ENCODE assay signal across 15 cellular contexts in the genomic region with DNA sequence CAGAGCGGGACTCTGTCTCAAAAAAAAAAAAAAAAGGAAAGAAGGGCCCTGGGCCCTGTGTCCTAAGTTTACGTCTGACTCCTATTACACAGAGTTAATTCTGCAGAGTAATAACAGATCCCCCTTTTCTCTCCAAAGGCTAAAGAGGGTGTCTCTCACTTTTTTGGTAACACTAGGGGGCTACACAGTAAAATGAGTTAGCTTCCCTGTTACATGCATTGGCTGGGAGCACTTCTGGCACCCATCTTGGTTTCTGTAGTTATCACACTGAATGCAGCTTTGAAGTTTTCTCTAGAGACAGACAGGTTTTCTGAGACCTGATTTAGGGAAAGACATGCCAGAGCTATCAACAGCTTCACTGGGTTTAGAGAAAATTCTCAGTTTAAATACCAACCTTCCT.
"Had no signal": no experiment of that assay in that cellular context is flagged by ENCODE, and none has a peak within 500 bp of the region (broad histone marks: within the 10 kb centered on the region; RNA-seq: fewer than 3 reads in every experiment).

No MANE protein-coding gene starts in this region.

- H3K27me3 Mint-ChIP-seq: activated naive CD8-positive, alpha-beta T cell treated with anti-CD3 and anti-CD28 coated beads, Interleukin-2, amount 50 U/mL, for 24 hours; naive thymus-derived CD4-positive, alpha-beta T cell; progenitor cell of endocrine pancreas had no signal

- H3K9me3 Mint-ChIP-seq: activated naive CD8-positive, alpha-beta T cell treated with anti-CD3 and anti-CD28 coated beads, Interleukin-2, amount 50 U/mL, for 24 hours; activated T-helper 1 cell treated with anti-CD3 and anti-CD28 coated beads, Interleukin-12 subunit alpha, Interleukin-12 subunit beta, Interleukin-2, Interleukin-4 antibody, amounts not matched to agents 30 ng/mL and 10 ng/mL and 1 ng/mL, durations not matched to agents 14 hours and 24 hours and 36 hours; naive thymus-derived CD4-positive, alpha-beta T cell had no signal

- DNase-seq: activated CD4-positive, alpha-beta T cell treated with anti-CD3 and anti-CD28 coated beads for 48 hours; activated naive CD4-positive, alpha-beta T cell treated with Interleukin-2 at 50 U/mL for 16 hours; activated naive CD8-positive, alpha-beta T cell treated with anti-CD3 and anti-CD28 coated beads, Interleukin-2, amount 50 U/mL, for 24 hours; dorsolateral prefrontal cortex; esophagus squamous epithelium; foreskin fibroblast; glutamatergic neuron; left colon; naive thymus-derived CD4-positive, alpha-beta T cell; right cardiac atrium; thyroid gland; uterus; WERI-Rb-1 had no signal

- ATAC-seq: activated naive CD8-positive, alpha-beta T cell treated with anti-CD3 and anti-CD28 coated beads, Interleukin-2, amount 50 U/mL, for 24 hours; left colon; naive thymus-derived CD4-positive, alpha-beta T cell; right cardiac atrium had no signal

- H3K27ac Mint-ChIP-seq: activated T-helper 1 cell treated with anti-CD3 and anti-CD28 coated beads, Interleukin-12 subunit alpha, Interleukin-12 subunit beta, Interleukin-2, Interleukin-4 antibody, amounts not matched to agents 30 ng/mL and 10 ng/mL and 1 ng/mL, durations not matched to agents 14 hours and 24 hours and 36 hours; naive thymus-derived CD4-positive, alpha-beta T cell; progenitor cell of endocrine pancreas had no signal

- H3K4me3 Mint-ChIP-seq: activated naive CD8-positive, alpha-beta T cell treated with anti-CD3 and anti-CD28 coated beads, Interleukin-2, amount 50 U/mL, for 24 hours; activated T-helper 1 cell treated with anti-CD3 and anti-CD28 coated beads, Interleukin-12 subunit alpha, Interleukin-12 subunit beta, Interleukin-2, Interleukin-4 antibody, amounts not matched to agents 30 ng/mL and 10 ng/mL and 1 ng/mL, durations not matched to agents 14 hours and 24 hours and 36 hours; naive thymus-derived CD4-positive, alpha-beta T cell had no signal

- H3K4me1 Mint-ChIP-seq: activated naive CD8-positive, alpha-beta T cell treated with anti-CD3 and anti-CD28 coated beads, Interleukin-2, amount 50 U/mL, for 24 hours had no signal
